15 cellular contexts compared by ENCODE assay signal in the genomic region with DNA sequence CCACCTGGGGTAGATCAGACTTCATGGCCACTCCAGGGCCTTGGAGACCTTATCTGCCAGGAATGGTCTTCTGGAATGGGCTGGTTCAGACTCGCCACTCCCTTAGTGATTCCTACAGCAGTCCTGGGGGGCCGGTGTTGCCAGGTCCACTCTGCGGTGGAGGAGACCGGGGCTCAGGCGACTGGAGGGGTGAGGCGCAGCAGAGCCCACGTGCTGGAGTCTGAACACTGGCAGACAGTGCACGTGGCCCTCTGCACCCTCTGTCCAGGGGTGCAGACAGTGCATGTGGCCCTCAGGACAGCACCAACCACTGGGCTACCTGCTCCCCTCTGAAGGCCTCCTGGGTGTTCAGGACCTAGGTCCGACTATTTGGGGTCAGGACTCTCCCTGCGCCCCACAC.
DNase-seq lines count a peak whose midpoint lies in the region; ATAC-seq, FAIRE-seq and TF ChIP-seq lines count a peak whose summit lies in the region.
"Had no signal": no experiment of that assay in that cellular context is flagged by ENCODE, and none has a peak within 500 bp of the region (broad histone marks: within the 10 kb centered on the region; RNA-seq: fewer than 3 reads in every experiment).

No MANE protein-coding gene starts in this region.

- BruUV-seq in HepG2 (replicated peaks; lab: Mats Ljungman, UMichigan), result no TSS peak

- CTCF ChIA-PET in HepG2 (lab: Yijun Ruan, JAX; ENCODE audit: low intra/inter-chr PET ratio, low total read pairs), result no interaction called here

- no peak for DNase-seq in HepG2 (ENCODE audit: low spot score)
- DNase-seq in right lobe of liver, result no peak
- DNase-seq in HL-60 (ENCODE audit: low read depth in 1 of 2, low spot score in 1 of 2), result no peak
- peak; percentile 21 for DNase-seq in lower lobe of right lung
- no peak for DNase-seq in HAP-1 (ENCODE audit: low spot score in 2 of 2)
- no peak for DNase-seq in amygdala (lab: John Stamatoyannopoulos, UW)
- no peak for DNase-seq in middle frontal gyrus (ENCODE audit: extremely low spot score, low spot score)
- DNase-seq: Caco-2; CD8-positive, alpha-beta memory T cell; DND-41; GDM1; HCEC 1CT had no signal

- H3K4me1 ChIP-seq in HepG2 (ENCODE audit: insufficient read depth, low read length) (no peaks in the 10 kb centered on the region), right lobe of liver (peaks cover 6 to 21% (median 12%) of the 10 kb centered on the region in 4 donors), lower lobe of right lung (peaks cover 38% of the 10 kb centered on the region), HAP-1 (no peaks in the 10 kb centered on the region)

- H3K36me3 ChIP-seq in HepG2 (replicated peaks in 1 of 2; ENCODE audit: control insufficient read depth in 1 of 2, insufficient read depth in 2 of 2, low read length in 2 of 2) (no peaks in the 10 kb centered on the region), right lobe of liver (no peaks in the 10 kb centered on the region), lower lobe of right lung (no peaks in the 10 kb centered on the region), HAP-1 (replicated peaks) (no peaks in the 10 kb centered on the region)

- in situ Hi-C loops in HepG2 (cut with HindIII; ENCODE audit: extremely low pct_ligation_motif_present, low pct_unique_long_range_greater_than_20kb), result no loop called here
- in situ Hi-C loops in HAP-1 (cut with MboI; ENCODE audit: low sequenced_read_pairs), result no loop called here

- H3K9me3 ChIP-seq in HepG2 (ENCODE audit: low read length) (no peaks in the 10 kb centered on the region), right lobe of liver (no peaks in the 10 kb centered on the region), lower lobe of right lung (no peaks in the 10 kb centered on the region), HAP-1 (no peaks in the 10 kb centered on the region)
- H3K9me3 ChIP-seq: Caco-2 had no signal

- H3K4me3 ChIP-seq in HepG2 (replicated peaks in 1 of 3; ENCODE audit: insufficient read depth in 1 of 3, low read depth in 2 of 3, low read length in 3 of 3) (no peak overlapping the region), right lobe of liver (no peak overlapping the region), HL-60 (replicated peaks; ENCODE audit: insufficient read depth, low read length) (no peak overlapping the region), lower lobe of right lung (no peak overlapping the region), HAP-1 (no peak overlapping the region)
- H3K4me3 ChIP-seq: GM23338 had no signal

- WGBS in HepG2 (ENCODE audit: low lambda C conversion rate), result 50% methylated on average over 1 of the region's 10 CpGs
- 92% methylated on average over 2 of the region's 10 CpGs for WGBS in right lobe of liver (ENCODE audit: insufficient coverage, low coverage, low lambda C conversion rate, missing lambda C conversion rate)

- FAIRE-seq in HepG2 (lab: Jason Lieb, UNC), result no peak
- FAIRE-seq: A204.1, GM12892 had no signal

- no peak for TF ChIP-seq RAD21 in HepG2 (CRISPR knock-in tag; IDR thresholded peaks at IDR 0.05)

- no peak overlapping the region for H2AFZ ChIP-seq in HepG2 (ENCODE audit: low read length)
- H2AFZ ChIP-seq: GM23338 had no signal

- POLR2A ChIA-PET in HepG2 (lab: Yijun Ruan, JAX), result no interaction called here

- no peak overlapping the region for H3K4me2 ChIP-seq in HepG2 (ENCODE audit: low read depth, low read length)
- H3K4me2 ChIP-seq: GM23338 had no signal

- TF ChIP-seq EP300 in HepG2 (IDR thresholded peaks at IDR 0.05; ENCODE audit: low read depth in 2 of 2, low read length in 2 of 2), result no peak
- no peak for TF ChIP-seq EP300 in HepG2 (CRISPR knock-in tag; IDR thresholded peaks at IDR 0.05; ENCODE audit: borderline replicate concordance)

- H3K79me2 ChIP-seq in HepG2 (ENCODE audit: insufficient read depth, low read length), result no peaks in the 10 kb centered on the region

- TF ChIP-seq CTCF in HepG2 (CRISPR knock-in tag; IDR thresholded peaks at IDR 0.05) (no peak), right lobe of liver (IDR thresholded peaks at IDR 0.05) (no peak), HL-60 (IDR thresholded peaks at IDR 0.05; ENCODE audit: insufficient read depth, low read length) (no peak), lower lobe of right lung (IDR thresholded peaks at IDR 0.05) (no peak)

- H3K27me3 ChIP-seq in HepG2 (ENCODE audit: control insufficient read depth in 1 of 2, insufficient read depth in 2 of 2, low read length in 2 of 2) (peaks cover 3 to 39% of the 10 kb centered on the region in 2 experiments), right lobe of liver (no peaks in the 10 kb centered on the region), HL-60 (ENCODE audit: insufficient read depth, poor library complexity, severe bottlenecking) (no peaks in the 10 kb centered on the region), lower lobe of right lung (ENCODE audit: low read depth) (no peaks in the 10 kb centered on the region), HAP-1 (ENCODE audit: low read depth) (no peaks in the 10 kb centered on the region)

- TF ChIP-seq POLR2A in HepG2 (IDR thresholded peaks at IDR 0.05; ENCODE audit: insufficient read depth in 1 of 2, low read depth in 2 of 2, low read length in 2 of 2), result no peak
- TF ChIP-seq POLR2A in right lobe of liver (IDR thresholded peaks at IDR 0.05), result no peak

- intact Hi-C loops in HepG2 (cut with micrococcal nuclease; ENCODE audit: unreplicated experiment), result no loop called here
- intact Hi-C loops in right lobe of liver (cut with DNase I), result no loop called here
- intact Hi-C loops in lower lobe of right lung (cut with DNase I), result no loop called here

- ATAC-seq in HepG2 (no peak), right lobe of liver (no peak), lower lobe of right lung (no peak)
- ATAC-seq: GM23338 had no signal

- no peak overlapping the region for H3K9ac ChIP-seq in HepG2 (ENCODE audit: insufficient read depth, low read depth, low read length)

- no peaks in the 10 kb centered on the region for H4K20me1 ChIP-seq in HepG2 (ENCODE audit: insufficient read depth, low read length)

- H3K27ac ChIP-seq in HepG2 (ENCODE audit: extremely low read length, insufficient read depth, low read length) (no peak overlapping the region), right lobe of liver (no peak overlapping the region), HL-60 (replicated peaks) (peak overlapping the region; percentile 44; the same call in 1 of the 2 replicates), lower lobe of right lung (no peak overlapping the region)

TF ChIP-seq in HepG2, 621 proteins besides CTCF, POLR2A, EP300 and RAD21:
- TF ChIP-seq, protein P1, sequence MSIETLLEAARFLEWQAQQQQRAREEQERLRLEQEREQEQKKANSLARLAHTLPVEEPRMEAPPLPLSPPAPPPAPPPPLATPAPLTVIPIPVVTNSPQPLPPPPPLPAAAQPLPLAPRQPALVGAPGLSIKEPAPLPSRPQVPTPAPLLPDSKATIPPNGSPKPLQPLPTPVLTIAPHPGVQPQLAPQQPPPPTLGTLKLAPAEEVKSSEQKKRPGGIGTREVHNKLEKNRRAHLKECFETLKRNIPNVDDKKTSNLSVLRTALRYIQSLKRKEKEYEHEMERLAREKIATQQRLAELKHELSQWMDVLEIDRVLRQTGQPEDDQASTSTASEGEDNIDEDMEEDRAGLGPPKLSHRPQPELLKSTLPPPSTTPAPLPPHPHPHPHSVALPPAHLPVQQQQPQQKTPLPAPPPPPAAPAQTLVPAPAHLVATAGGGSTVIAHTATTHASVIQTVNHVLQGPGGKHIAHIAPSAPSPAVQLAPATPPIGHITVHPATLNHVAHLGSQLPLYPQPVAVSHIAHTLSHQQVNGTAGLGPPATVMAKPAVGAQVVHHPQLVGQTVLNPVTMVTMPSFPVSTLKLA (IDR thresholded peaks at IDR 0.05), result peak; percentile 55
- TF ChIP-seq ZNF761 (CRISPR knock-in tag; conservative IDR thresholded peaks at IDR 0.05) (no peak), MTA1 (CRISPR knock-in tag; IDR thresholded peaks at IDR 0.05; ENCODE audit: borderline replicate concordance) (no peak)
